18 cellular contexts compared by ENCODE assay signal in the genomic region with DNA sequence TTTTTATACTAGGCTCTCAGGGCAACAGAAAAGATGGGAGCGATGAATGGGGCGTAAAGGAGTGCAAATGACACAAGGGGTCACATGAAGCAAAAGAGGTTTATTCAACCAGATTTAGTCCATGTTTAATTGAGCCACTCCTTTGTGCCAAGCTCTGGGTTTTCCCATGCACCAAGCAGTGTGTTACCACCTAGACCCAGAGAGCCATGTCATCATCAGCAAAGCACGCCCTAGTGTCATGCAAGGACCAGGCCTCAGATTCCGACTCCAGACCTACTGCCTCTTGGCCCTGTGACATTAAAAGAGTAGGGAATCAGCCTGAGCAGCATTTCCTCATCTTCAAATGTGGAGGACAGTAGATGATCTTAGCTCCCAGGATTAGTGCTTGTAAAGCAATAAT. TPM values are rescaled to one million over a fixed set of nuclear protein-coding genes. Genes with fewer than 3 reads are reported as not detected.
"Had no signal": no experiment of that assay in that cellular context is flagged by ENCODE, and none has a peak within 500 bp of the region (broad histone marks: within the 10 kb centered on the region; RNA-seq: fewer than 3 reads in every experiment).

No MANE protein-coding gene starts in this region.

- H3K4me1 ChIP-seq: ascending aorta, breast epithelium, parathyroid adenoma, sigmoid colon had no signal

- ATAC-seq: activated naive CD8-positive, alpha-beta T cell treated with anti-CD3 and anti-CD28 coated beads, Interleukin-2, amount 50 U/mL, for 24 hours; left lobe of liver had no signal

- H3K79me2 ChIP-seq: hepatocyte, parathyroid adenoma had no signal

- DNase-seq: activated CD4-positive, alpha-beta T cell treated with anti-CD3 and anti-CD28 coated beads for 48 hours; activated naive CD4-positive, alpha-beta T cell; activated naive CD8-positive, alpha-beta T cell treated with anti-CD3 and anti-CD28 coated beads, Interleukin-2, amount 50 U/mL, for 24 hours; cerebellar nuclear complex; dorsolateral prefrontal cortex; sigmoid colon; spleen; WERI-Rb-1 had no signal

- H3K4me2 ChIP-seq: hepatocyte had no signal

- H3K27ac Mint-ChIP-seq: activated naive CD8-positive, alpha-beta T cell treated with anti-CD3 and anti-CD28 coated beads, Interleukin-2, amount 50 U/mL, for 24 hours; T-helper 1 cell treated with Interleukin-12 subunit alpha and Interleukin-12 subunit beta and Interleukin-4 antibody, amounts not matched to agents 30 μg/mL and 1 μg/mL, for 36 hours had no signal

- H3K27ac ChIP-seq: ascending aorta, breast epithelium, dorsolateral prefrontal cortex, hepatocyte, parathyroid adenoma, sigmoid colon, WERI-Rb-1 had no signal

- H2AFZ ChIP-seq: hepatocyte, parathyroid adenoma had no signal

- H3K9me3 Mint-ChIP-seq: activated naive CD8-positive, alpha-beta T cell treated with anti-CD3 and anti-CD28 coated beads, Interleukin-2, amount 50 U/mL, for 24 hours; activated T-helper 1 cell treated with anti-CD3 and anti-CD28 coated beads, Interleukin-12 subunit alpha, Interleukin-12 subunit beta, Interleukin-2, Interleukin-4 antibody, amounts not matched to agents 30 ng/mL and 10 ng/mL and 1 ng/mL, durations not matched to agents 14 hours and 24 hours and 36 hours; T-helper 1 cell treated with Interleukin-12 subunit alpha and Interleukin-12 subunit beta and Interleukin-4 antibody, amounts not matched to agents 30 μg/mL and 1 μg/mL, for 36 hours had no signal

- H3K36me3 ChIP-seq: ascending aorta, breast epithelium, sigmoid colon, spleen, WERI-Rb-1 had no signal

- H3K4me3 Mint-ChIP-seq: activated naive CD8-positive, alpha-beta T cell treated with anti-CD3 and anti-CD28 coated beads, Interleukin-2, amount 50 U/mL, for 24 hours; activated T-helper 1 cell treated with anti-CD3 and anti-CD28 coated beads, Interleukin-12 subunit alpha, Interleukin-12 subunit beta, Interleukin-2, Interleukin-4 antibody, amounts not matched to agents 30 ng/mL and 10 ng/mL and 1 ng/mL, durations not matched to agents 14 hours and 24 hours and 36 hours; T-helper 1 cell treated with Interleukin-12 subunit alpha and Interleukin-12 subunit beta and Interleukin-4 antibody, amounts not matched to agents 30 μg/mL and 1 μg/mL, for 36 hours had no signal

- H3K9me3 ChIP-seq: ascending aorta, breast epithelium, sigmoid colon, spleen had no signal

- H3K27me3 ChIP-seq: ascending aorta, breast epithelium, hepatocyte had no signal

- H3K9ac ChIP-seq: parathyroid adenoma had no signal

- H3K4me3 ChIP-seq: ascending aorta, breast epithelium, dorsolateral prefrontal cortex, hepatocyte, sigmoid colon had no signal

RNA-seq across cellular contexts. Expression of gene IGLL5, which starts 1.1 kb away (rescaled TPM):
- total RNA-seq: activated T-helper 1 cell treated with anti-CD3 and anti-CD28 coated beads, Interleukin-12 subunit alpha, Interleukin-12 subunit beta, Interleukin-2, Interleukin-4 antibody, amounts not matched to agents 30 ng/mL and 10 ng/mL and 1 ng/mL, durations not matched to agents 14 hours and 24 hours and 36 hours; glomerular endothelial cell; hepatocyte; lung microvascular endothelial cell had no signal
- polyA plus RNA-seq: hepatocyte, keratinocyte had no signal
